In genomic region chr2:28566441-28567075, GRCh38 we compare ENCODE assay signal across 8 cellular contexts.
DNase-seq lines count a peak whose midpoint lies in the region; TF ChIP-seq lines count a peak whose summit lies in the region.

No MANE protein-coding gene starts in this region.

- no peak overlapping the region for H4K91ac ChIP-seq in H9 (ENCODE audit: insufficient read length, low read depth, low read length)

- H3K27me3 Mint-ChIP-seq in H9 (ENCODE audit: low read depth): peaks cover 23% of the 10 kb centered on the region
- H3K27me3 Mint-ChIP-seq in neural crest cell (ENCODE audit: low read depth): no peaks in the 10 kb centered on the region

- H3K4me1 Mint-ChIP-seq in H9 (peaks cover 6 to 7% of the 10 kb centered on the region in 2 experiments), neural crest cell (peaks cover 12% of the 10 kb centered on the region)

- H3F3A ChIP-seq in Loucy (ENCODE audit: low read depth): no peaks in the 10 kb centered on the region

- peak overlapping the region; percentile 10 for H3K18ac ChIP-seq in H9 (ENCODE audit: insufficient read length, low read depth, low read length)

- H4K5ac ChIP-seq in H9 (ENCODE audit: insufficient read length, low read depth, low read length): no peak overlapping the region

- H2BK12ac ChIP-seq in H9 (ENCODE audit: insufficient read length, low read depth, low read length): no peak overlapping the region

- peak overlapping the region; percentile 80 for H3K4me3 ChIP-seq in Loucy (ENCODE audit: low read length, poor library complexity, severe bottlenecking)
- peak overlapping the region; percentile 63 for H3K4me3 ChIP-seq in fibroblast of villous mesenchyme (ENCODE audit: low read depth, low read length)
- H3K4me3 ChIP-seq in stomach: peak overlapping the region; percentile 48 to 62 (median 55)

- H3K9me3 ChIP-seq in H9 (ENCODE audit: control insufficient read depth, low read depth, low read length) (no peaks in the 10 kb centered on the region), Loucy (ENCODE audit: insufficient read depth, low read depth, low read length) (no peaks in the 10 kb centered on the region), stomach (no peaks in the 10 kb centered on the region)

- H4K20me1 ChIP-seq in H9 (ENCODE audit: control insufficient read depth, insufficient read depth, insufficient read length) (no peaks in the 10 kb centered on the region), Loucy (ENCODE audit: insufficient read depth, low read length, poor library complexity, severe bottlenecking) (no peaks in the 10 kb centered on the region)

- H2AK5ac ChIP-seq in H9 (ENCODE audit: insufficient read length, low read length): no peak overlapping the region

- peak overlapping the region; percentile 78 for H3K4me2 ChIP-seq in H9 (ENCODE audit: insufficient read depth, insufficient read length, low read length)
- H3K4me2 ChIP-seq in Loucy (ENCODE audit: low read depth, low read length, poor library complexity, severe bottlenecking): peak overlapping the region; percentile 80

- no peaks in the 10 kb centered on the region; a peak in 3 of 5 replicates for H3K9me3 Mint-ChIP-seq in H9
- no peaks in the 10 kb centered on the region for H3K9me3 Mint-ChIP-seq in neural crest cell

- H3K27ac ChIP-seq in H9 (ENCODE audit: insufficient read length, low read depth, low read length) (no peak overlapping the region), stomach (peak overlapping the region in 4 of 5 donors; percentile 59 to 81 (median 70))

- H3K79me2 ChIP-seq in H9 (ENCODE audit: insufficient read depth, low read length) (no peaks in the 10 kb centered on the region), Loucy (ENCODE audit: insufficient read depth, low read length) (no peaks in the 10 kb centered on the region)

- H3K4me3 Mint-ChIP-seq in H9 (peak overlapping the region; percentile 81 to 88), neural crest cell (peak overlapping the region; percentile 88)

- H3K36me3 Mint-ChIP-seq in H9 (ENCODE audit: insufficient read depth in 1 of 3, low read depth in 3 of 3) (no peaks in the 10 kb centered on the region), neural crest cell (ENCODE audit: low read depth) (no peaks in the 10 kb centered on the region)

- H3K23ac ChIP-seq in H9 (ENCODE audit: insufficient read length, low read depth, low read length): no peak overlapping the region

- no peak overlapping the region for H2BK20ac ChIP-seq in H9 (ENCODE audit: low read depth, low read length, poor library complexity, severe bottlenecking)

- peaks cover 6% of the 10 kb centered on the region for H3K23me2 ChIP-seq in H9 (ENCODE audit: insufficient read length, low read depth, low read length, poor library complexity, severe bottlenecking)

- H4K8ac ChIP-seq in H9 (replicated peaks; ENCODE audit: insufficient read length, low read depth, low read length): no peak overlapping the region

- no peak overlapping the region for H3T11ph ChIP-seq in H9 (ENCODE audit: low read length)

- TF ChIP-seq EP300 in stomach (IDR thresholded peaks at IDR 0.05): no peak

- no peak overlapping the region; a peak in 1 of 7 replicates for H3K27ac Mint-ChIP-seq in H9
- H3K27ac Mint-ChIP-seq in neural crest cell (ENCODE audit: unreplicated experiment): peak overlapping the region; percentile 97

- H3K27me3 ChIP-seq in H9 (ENCODE audit: insufficient read depth, low read length) (no peaks in the 10 kb centered on the region), Loucy (ENCODE audit: insufficient read depth, low read length, poor library complexity, severe bottlenecking) (no peaks in the 10 kb centered on the region), stomach (no peaks in the 10 kb centered on the region)

- whole genome bisulfite sequencing in H9 (ENCODE audit: extremely low coverage, insufficient read length, low lambda C conversion rate): no CpG with 5 or more reads among the region's 43 CpGs
- WGBS in stomach, 5 donors: 1 to 2% (median 2%) methylated on average over 41 to 43 of the region's 43 CpGs

- no peak overlapping the region for H3K4ac ChIP-seq in H9 (ENCODE audit: low read depth, low read length)

- H3K36me3 ChIP-seq in Loucy (ENCODE audit: insufficient read depth, low read length) (no peaks in the 10 kb centered on the region), stomach (no peaks in the 10 kb centered on the region)

- TF ChIP-seq CTCF in H9 (conservative IDR thresholded peaks at IDR 0.05) (peak; percentile 100), Loucy (conservative IDR thresholded peaks at IDR 0.05; ENCODE audit: low read length) (peak; percentile 98), fibroblast of villous mesenchyme (IDR thresholded peaks at IDR 0.05; ENCODE audit: insufficient read depth, low read depth, low read length) (peak; percentile 99), neural crest cell (conservative IDR thresholded peaks at IDR 0.05) (peak; percentile 99), stomach (IDR thresholded peaks at IDR 0.05) (peak in 6 of 7 experiments; percentile 91 to 100 (median 99))

- no peaks in the 10 kb centered on the region; the same call in 1 of the 2 replicates for H3K4me1 ChIP-seq in H9 (ENCODE audit: insufficient read depth, low read length)
- H3K4me1 ChIP-seq in Loucy (ENCODE audit: insufficient read depth, low read length, poor library complexity, severe bottlenecking): peaks cover 12% of the 10 kb centered on the region
- H3K4me1 ChIP-seq in stomach: peaks cover 0 to 15% (median 8%) of the 10 kb centered on the region in 4 donors

- peak overlapping the region; percentile 81 for H2AFZ ChIP-seq in H9 (ENCODE audit: low read length)
- H2AFZ ChIP-seq in Loucy (ENCODE audit: low read length): peak overlapping the region; percentile 100

- TF ChIP-seq POLR2A in stomach (IDR thresholded peaks at IDR 0.05): no peak

- H3K14ac ChIP-seq in H9 (ENCODE audit: insufficient read depth, low read length): peak overlapping the region; percentile 85

- DNase-seq in ELR (ENCODE audit: low read depth): peak; percentile 85
- DNase-seq in H9: peak; percentile 87
- DNase-seq in SHP77 (lab: John Stamatoyannopoulos, UW): peak; percentile 70 to 81
- peak; percentile 86 for DNase-seq in activated gamma-delta T cell treated with Interleukin-2 at 50 U/mL for 16 hours
- DNase-seq in fibroblast of villous mesenchyme (ENCODE audit: low read depth): peak; percentile 79
- peak; percentile 96 for DNase-seq in neural crest cell (ENCODE audit: low read depth, low spot score)
- DNase-seq in stomach: peak; percentile 88

- H3K9ac ChIP-seq in H9 (ENCODE audit: extremely low read depth, insufficient read length, low read length) (no peak overlapping the region), Loucy (ENCODE audit: low read depth, low read length, poor library complexity, severe bottlenecking) (peak overlapping the region; percentile 75)

- no peak overlapping the region for H2BK15ac ChIP-seq in H9 (ENCODE audit: low read depth, low read length)

- H3K56ac ChIP-seq in H9 (ENCODE audit: insufficient read length, low read depth, low read length): no peak overlapping the region

- H2BK120ac ChIP-seq in H9 (ENCODE audit: low read depth, low read length, poor library complexity, severe bottlenecking): no peak overlapping the region

- no peaks in the 10 kb centered on the region for H3K9me2 ChIP-seq in Loucy (replicated peaks; ENCODE audit: low read depth, low read length)

- no peaks in the 10 kb centered on the region for H3K79me1 ChIP-seq in H9 (ENCODE audit: insufficient read depth, low read depth, low read length, poor library complexity, severe bottlenecking)

- intact Hi-C loops in stomach (cut with DNase I; ENCODE audit: low total_unique reads): no loop called here

- no peak overlapping the region for H2BK5ac ChIP-seq in H9 (ENCODE audit: insufficient read length, low read length)
